Comparison of ENCODE assay signal across 3 cellular contexts in genomic region chr4:128879283-128879682, GRCh38.
TF ChIP-seq lines count a peak whose summit lies in the region.

No MANE protein-coding gene starts in this region.

TF ChIP-seq in GM12891, 5 proteins besides CTCF, POLR2A, EP300 and RAD21:
- TF ChIP-seq TAF1 (IDR thresholded peaks at IDR 0.05; ENCODE audit: low read depth, low read length) (no peak), SPI1 (IDR thresholded peaks at IDR 0.05; ENCODE audit: low read depth, low read length) (no peak), PAX5 (IDR thresholded peaks at IDR 0.05; ENCODE audit: insufficient read depth, low read length, severe bottlenecking) (no peak), POU2F2 (IDR thresholded peaks at IDR 0.05; ENCODE audit: low read depth, low read length) (no peak), POLR2AphosphoS5 (IDR thresholded peaks at IDR 0.05; ENCODE audit: low read depth, low read length) (no peak)

TF ChIP-seq in IMR-90, 13 proteins besides CTCF, POLR2A, EP300 and RAD21:
- TF ChIP-seq, protein P1, sequence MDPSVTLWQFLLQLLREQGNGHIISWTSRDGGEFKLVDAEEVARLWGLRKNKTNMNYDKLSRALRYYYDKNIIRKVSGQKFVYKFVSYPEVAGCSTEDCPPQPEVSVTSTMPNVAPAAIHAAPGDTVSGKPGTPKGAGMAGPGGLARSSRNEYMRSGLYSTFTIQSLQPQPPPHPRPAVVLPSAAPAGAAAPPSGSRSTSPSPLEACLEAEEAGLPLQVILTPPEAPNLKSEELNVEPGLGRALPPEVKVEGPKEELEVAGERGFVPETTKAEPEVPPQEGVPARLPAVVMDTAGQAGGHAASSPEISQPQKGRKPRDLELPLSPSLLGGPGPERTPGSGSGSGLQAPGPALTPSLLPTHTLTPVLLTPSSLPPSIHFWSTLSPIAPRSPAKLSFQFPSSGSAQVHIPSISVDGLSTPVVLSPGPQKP (IDR thresholded peaks at IDR 0.05; ENCODE audit: borderline replicate concordance, low read depth, low read length), result no peak
- TF ChIP-seq CEBPB (IDR thresholded peaks at IDR 0.05; ENCODE audit: low read depth, low read length) (peak; percentile 80), USF2 (IDR thresholded peaks at IDR 0.05; ENCODE audit: low read depth, low read length) (no peak), MAZ (IDR thresholded peaks at IDR 0.05; ENCODE audit: borderline replicate concordance, low read depth, low read length) (no peak), MXI1 (IDR thresholded peaks at IDR 0.05; ENCODE audit: borderline replicate concordance, low read depth, low read length) (no peak), CHD1 (IDR thresholded peaks at IDR 0.05; ENCODE audit: low read depth, low read length) (no peak), FOS (IDR thresholded peaks at IDR 0.05; ENCODE audit: low read depth, low read length) (no peak), BHLHE40 (IDR thresholded peaks at IDR 0.05; ENCODE audit: low read depth, low read length) (no peak)

TF ChIP-seq in H1, 55 proteins besides CTCF, POLR2A, EP300 and RAD21:
- TF ChIP-seq TBP (IDR thresholded peaks at IDR 0.05; ENCODE audit: low read depth, low read length) (no peak), CTBP2 (IDR thresholded peaks at IDR 0.05; ENCODE audit: borderline replicate concordance, insufficient read depth, insufficient read length, low read length) (no peak), KDM5A (IDR thresholded peaks at IDR 0.05; ENCODE audit: low read length) (no peak), CEBPB (IDR thresholded peaks at IDR 0.05; ENCODE audit: low read depth, low read length) (peak; percentile 13; the same call in 1 of the 2 replicates)
